ENCODE assay signal across 22 cellular contexts in the genomic region with DNA sequence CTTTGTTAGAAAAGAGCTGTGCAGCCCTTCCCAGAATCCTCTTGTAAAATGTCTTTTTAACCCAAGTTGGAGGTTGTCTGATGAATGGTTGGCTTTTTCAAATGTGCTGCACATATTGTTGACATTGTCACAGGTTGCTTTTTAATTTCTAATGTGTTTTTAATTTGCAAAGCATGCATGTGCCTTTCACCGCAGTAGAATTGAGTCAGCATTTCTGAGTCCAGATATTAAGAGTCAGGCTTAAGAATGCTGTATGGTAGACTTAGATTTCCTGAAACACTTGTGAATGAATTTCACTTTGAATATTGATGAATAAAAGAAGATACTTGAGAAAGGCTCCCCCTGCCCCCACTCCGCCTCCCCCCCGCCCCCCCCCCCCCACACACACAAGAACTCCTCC.
A peak's percentile ranks its signal among the peaks of the same experiment; 100 is the strongest.
DNase-seq lines count a peak whose midpoint lies in the region; ATAC-seq and TF ChIP-seq lines count a peak whose summit lies in the region.
"Had no signal": no experiment of that assay in that cellular context is flagged by ENCODE, and none has a peak within 500 bp of the region (broad histone marks: within the 10 kb centered on the region; RNA-seq: fewer than 3 reads in every experiment).

No MANE protein-coding gene starts in this region.

- H3K9me2 ChIP-seq in GM23248 (ENCODE audit: insufficient read depth) = no peaks in the 10 kb centered on the region
- no peaks in the 10 kb centered on the region for H3K9me2 ChIP-seq in MM.1S (replicated peaks; ENCODE audit: insufficient read depth, low read length)

- H4K8ac ChIP-seq in neuronal stem cell (ENCODE audit: low read depth, low read length) = no peak overlapping the region

- H3K79me1 ChIP-seq in neuronal stem cell (ENCODE audit: low read depth, low read length) = no peaks in the 10 kb centered on the region

- H4K20me1 ChIP-seq in GM23248 (ENCODE audit: insufficient read depth) = no peaks in the 10 kb centered on the region
- no peaks in the 10 kb centered on the region for H4K20me1 ChIP-seq in MM.1S (ENCODE audit: insufficient read depth, low read length)

- H2BK12ac ChIP-seq in neuronal stem cell (ENCODE audit: low read length) = no peak overlapping the region

- no peak overlapping the region for H4K91ac ChIP-seq in neuronal stem cell (ENCODE audit: low read depth, low read length, poor library complexity)

- H3K27ac ChIP-seq in GM23248 (no peak overlapping the region), MM.1S (ENCODE audit: low read length) (no peak overlapping the region), endodermal cell (ENCODE audit: low read depth, low read length) (peak overlapping the region; percentile 95), neuronal stem cell (replicated peaks; ENCODE audit: low read length) (peak overlapping the region; percentile 55), Peyer's patch (no peak overlapping the region)
- H3K27ac ChIP-seq: brain microvascular endothelial cell, ovary, PC-9, right lobe of liver had no signal

- no peak overlapping the region for H3K23ac ChIP-seq in neuronal stem cell (ENCODE audit: low read depth, low read length, poor library complexity)

- H3K4me1 Mint-ChIP-seq in endodermal cell (peaks cover 11% of the 10 kb centered on the region), chondrocyte (ENCODE audit: low read depth) (peaks cover 14% of the 10 kb centered on the region)
- H3K4me1 Mint-ChIP-seq: activated CD4-positive, alpha-beta T cell treated with anti-CD3 and anti-CD28 coated beads, Interleukin-2, amount 10 ng/mL, durations not matched to agents 24 days and 14 days; activated CD8-positive, alpha-beta memory T cell treated with anti-CD3 and anti-CD28 coated beads, Interleukin-2, amount 10 ng/mL, durations not matched to agents 7 days and 5 days; B cell had no signal

- H3K27ac Mint-ChIP-seq in endodermal cell = no peak overlapping the region
- H3K27ac Mint-ChIP-seq in chondrocyte (ENCODE audit: unreplicated experiment) = no peak overlapping the region
- H3K27ac Mint-ChIP-seq: activated CD4-positive, alpha-beta T cell treated with anti-CD3 and anti-CD28 coated beads, Interleukin-2, amount 10 ng/mL, durations not matched to agents 24 days and 14 days; activated CD8-positive, alpha-beta memory T cell treated with anti-CD3 and anti-CD28 coated beads, Interleukin-2, amount 10 ng/mL, durations not matched to agents 7 days and 5 days; activated naive CD8-positive, alpha-beta T cell; B cell had no signal

- no peak for TF ChIP-seq POLR2A in Peyer's patch (IDR thresholded peaks at IDR 0.05)

- TF ChIP-seq CTCF in MM.1S (IDR thresholded peaks at IDR 0.05; ENCODE audit: low read length) = no peak
- no peak for TF ChIP-seq CTCF in endodermal cell (conservative IDR thresholded peaks at IDR 0.05)
- no peak for TF ChIP-seq CTCF in chondrocyte (IDR thresholded peaks at IDR 0.05)
- no peak for TF ChIP-seq CTCF in Peyer's patch (IDR thresholded peaks at IDR 0.05)

- H3K9me3 ChIP-seq in GM23248 (ENCODE audit: low read depth) (no peaks in the 10 kb centered on the region), MM.1S (replicated peaks; ENCODE audit: insufficient read depth, low read length) (no peaks in the 10 kb centered on the region), endodermal cell (ENCODE audit: control insufficient read depth, low read length) (no peaks in the 10 kb centered on the region), neuronal stem cell (replicated peaks in 1 of 2; ENCODE audit: control insufficient read depth in 2 of 2, insufficient read depth in 1 of 2, low read depth in 1 of 2, low read length in 2 of 2) (no peaks in the 10 kb centered on the region), Peyer's patch (no peaks in the 10 kb centered on the region)
- H3K9me3 ChIP-seq: ovary, right lobe of liver had no signal

- no peak overlapping the region for H3K4me3 Mint-ChIP-seq in endodermal cell
- no peak overlapping the region for H3K4me3 Mint-ChIP-seq in chondrocyte (ENCODE audit: unreplicated experiment)
- H3K4me3 Mint-ChIP-seq: activated CD4-positive, alpha-beta T cell treated with anti-CD3 and anti-CD28 coated beads, Interleukin-2, amount 10 ng/mL, durations not matched to agents 24 days and 14 days; activated CD8-positive, alpha-beta memory T cell treated with anti-CD3 and anti-CD28 coated beads, Interleukin-2, amount 10 ng/mL, durations not matched to agents 7 days and 5 days; activated naive CD8-positive, alpha-beta T cell; B cell had no signal

- peaks cover 18% of the 10 kb centered on the region; the same call in 1 of the 2 replicates for H3F3A ChIP-seq in GM23248 (ENCODE audit: insufficient read depth)
- no peaks in the 10 kb centered on the region for H3F3A ChIP-seq in MM.1S (ENCODE audit: insufficient read depth, low read length)

- WGBS in GM23248 (ENCODE audit: low coverage in 1 of 2, low lambda C conversion rate in 2 of 2, missing lambda C conversion rate in 2 of 2), 2 experiments = 2 to 6% methylated on average over 3 of the region's 3 CpGs
- 75 to 87% methylated on average over 1 of the region's 3 CpGs for WGBS in endodermal cell (ENCODE audit: insufficient coverage in 1 of 2, insufficient read length in 1 of 2), 2 experiments
- WGBS in neuronal stem cell (ENCODE audit: extremely low coverage in 2 of 2, insufficient read length in 2 of 2, insufficient replicate concordance in 1 of 2), 2 donors = no CpG with 5 or more reads among the region's 3 CpGs

- no peak overlapping the region for H2BK120ac ChIP-seq in neuronal stem cell (ENCODE audit: low read depth, low read length)

- H3K36me3 Mint-ChIP-seq in endodermal cell (ENCODE audit: low read depth) (no peaks in the 10 kb centered on the region), chondrocyte (ENCODE audit: low read depth) (peaks cover 2% of the 10 kb centered on the region)
- H3K36me3 Mint-ChIP-seq: activated CD8-positive, alpha-beta memory T cell treated with anti-CD3 and anti-CD28 coated beads, Interleukin-2, amount 10 ng/mL, durations not matched to agents 7 days and 5 days; activated naive CD8-positive, alpha-beta T cell had no signal

- H2BK15ac ChIP-seq in neuronal stem cell (ENCODE audit: low read length) = no peak overlapping the region

- H3K4me1 ChIP-seq in GM23248 (ENCODE audit: insufficient read depth) = peaks cover 43% of the 10 kb centered on the region
- H3K4me1 ChIP-seq in MM.1S (ENCODE audit: low read length) = no peaks in the 10 kb centered on the region
- peaks cover 10% of the 10 kb centered on the region for H3K4me1 ChIP-seq in endodermal cell (ENCODE audit: control insufficient read depth, insufficient read depth, low read length)
- H3K4me1 ChIP-seq in neuronal stem cell (ENCODE audit: control insufficient read depth in 2 of 2, insufficient read depth in 1 of 2, low read depth in 1 of 2, low read length in 2 of 2) = peaks cover 9 to 29% of the 10 kb centered on the region in 2 donors
- H3K4me1 ChIP-seq in Peyer's patch = no peaks in the 10 kb centered on the region
- H3K4me1 ChIP-seq: right lobe of liver had no signal

- H3K27me3 Mint-ChIP-seq in endodermal cell (ENCODE audit: insufficient read depth) (peaks cover 19% of the 10 kb centered on the region), chondrocyte (ENCODE audit: low read depth) (no peaks in the 10 kb centered on the region)

- H2AFZ ChIP-seq in GM23248 = 0 out of 2 replicates have a peak overlapping the region, but pooled peaks have one; percentile 9
- H2AFZ ChIP-seq in MM.1S (ENCODE audit: low read length) = no peak overlapping the region
- H2AFZ ChIP-seq in neuronal stem cell (ENCODE audit: low read length) = no peak overlapping the region
- H2AFZ ChIP-seq: PC-9 had no signal

- H3K4me2 ChIP-seq in GM23248 (ENCODE audit: unreplicated experiment) (peak overlapping the region; percentile 7), MM.1S (ENCODE audit: low read depth, low read length) (no peak overlapping the region), neuronal stem cell (ENCODE audit: insufficient read depth, low read length, poor library complexity, severe bottlenecking) (no peak overlapping the region)
- H3K4me2 ChIP-seq: PC-9 had no signal

- H2AK5ac ChIP-seq in neuronal stem cell (ENCODE audit: low read depth, low read length) = no peak overlapping the region

- no peak for ATAC-seq in GM21825 (IDR thresholded peaks at IDR 0.05; ENCODE audit: unreplicated experiment)
- no peak for ATAC-seq in GM21723 (IDR thresholded peaks at IDR 0.05; ENCODE audit: unreplicated experiment)
- ATAC-seq: activated CD8-positive, alpha-beta memory T cell treated with anti-CD3 and anti-CD28 coated beads, Interleukin-2, amount 10 ng/mL, durations not matched to agents 7 days and 5 days; right lobe of liver had no signal

- no peaks in the 10 kb centered on the region for H3K9me3 Mint-ChIP-seq in endodermal cell
- H3K9me3 Mint-ChIP-seq in chondrocyte (ENCODE audit: low read depth) = no peaks in the 10 kb centered on the region
- H3K9me3 Mint-ChIP-seq: activated CD4-positive, alpha-beta T cell treated with anti-CD3 and anti-CD28 coated beads, Interleukin-2, amount 10 ng/mL, durations not matched to agents 24 days and 14 days had no signal

- H3K27me3 ChIP-seq in GM23248 (replicated peaks; ENCODE audit: insufficient read depth) (no peaks in the 10 kb centered on the region), MM.1S (replicated peaks; ENCODE audit: insufficient read depth, low read length) (no peaks in the 10 kb centered on the region), endodermal cell (ENCODE audit: control insufficient read depth, insufficient read depth, low read length, poor library complexity, severe bottlenecking) (peaks cover 3% of the 10 kb centered on the region), neuronal stem cell (ENCODE audit: control insufficient read depth in 3 of 3, insufficient read depth in 3 of 3, low read depth in 1 of 3, low read length in 3 of 3) (no peaks in the 10 kb centered on the region), Peyer's patch (no peaks in the 10 kb centered on the region)
- H3K27me3 ChIP-seq: brain microvascular endothelial cell, ovary, right lobe of liver had no signal

- H3K36me3 ChIP-seq in GM23248 (ENCODE audit: low read depth) = no peaks in the 10 kb centered on the region
- H3K36me3 ChIP-seq in MM.1S (replicated peaks; ENCODE audit: insufficient read depth, low read length) = no peaks in the 10 kb centered on the region
- no peaks in the 10 kb centered on the region for H3K36me3 ChIP-seq in endodermal cell (ENCODE audit: control insufficient read depth, insufficient read depth, low read length)
- peaks cover 0 to 3% of the 10 kb centered on the region in 2 donors for H3K36me3 ChIP-seq in neuronal stem cell (replicated peaks in 1 of 2; ENCODE audit: control insufficient read depth in 2 of 2, insufficient read depth in 2 of 2, low read length in 2 of 2)
- no peaks in the 10 kb centered on the region for H3K36me3 ChIP-seq in Peyer's patch
- H3K36me3 ChIP-seq: brain microvascular endothelial cell, ovary, right lobe of liver had no signal

- in situ Hi-C loops in GM23248 (cut with MboI) = loop anchor here (25.0 kb wide), 1 partner anchor 149 kb away; no protein-coding TSS in a partner anchor

- H3K79me2 ChIP-seq in GM23248 (ENCODE audit: insufficient read depth) (no peaks in the 10 kb centered on the region), MM.1S (ENCODE audit: low read length) (no peaks in the 10 kb centered on the region)

- H3K9ac ChIP-seq in GM23248 (no peak overlapping the region), MM.1S (ENCODE audit: low read length) (no peak overlapping the region), endodermal cell (ENCODE audit: extremely low read depth, low read length, poor library complexity, severe bottlenecking) (no peak overlapping the region), neuronal stem cell (ENCODE audit: low read depth, low read length, poor library complexity) (no peak overlapping the region)

- H3K4ac ChIP-seq in neuronal stem cell (ENCODE audit: low read length) = no peak overlapping the region

- H2BK5ac ChIP-seq in neuronal stem cell (ENCODE audit: low read length) = no peak overlapping the region

- H3K4me3 ChIP-seq in GM23248 (no peak overlapping the region), MM.1S (ENCODE audit: low read length) (no peak overlapping the region), endodermal cell (ENCODE audit: low read length) (no peak overlapping the region), neuronal stem cell (ENCODE audit: low read length in 2 of 2) (peak overlapping the region in 1 of 2 donors; percentile 46), Peyer's patch (no peak overlapping the region)
- H3K4me3 ChIP-seq: ovary, PC-9, right lobe of liver had no signal

- H3K18ac ChIP-seq in neuronal stem cell (ENCODE audit: low read length) = no peak overlapping the region

- DNase-seq in GM23248 (peak; percentile 60), MM.1S (peak; percentile 16), endodermal cell (no peak), neuronal stem cell (ENCODE audit: low spot score) (no peak), chondrocyte (ENCODE audit: low spot score) (no peak), Peyer's patch (no peak)
- DNase-seq: activated CD4-positive, alpha-beta T cell treated with anti-CD3 and anti-CD28 coated beads, Interleukin-2, amount 10 ng/mL, durations not matched to agents 24 days and 14 days; activated CD8-positive, alpha-beta memory T cell treated with anti-CD3 and anti-CD28 coated beads, Interleukin-2, amount 10 ng/mL, durations not matched to agents 7 days and 5 days; brain microvascular endothelial cell; cortex of kidney; hippocampal formation; Karpas-422; NCI-H1092 treated with DMSO at 0.1 percent for 48 hours; NCI-H2171; NCI-H526 treated with DMSO at 0.1 percent for 48 hours; ovary; PC-9; right lobe of liver had no signal

- no peak overlapping the region for H3K14ac ChIP-seq in neuronal stem cell (ENCODE audit: low read length)

Comparison
In these comparisons a context has a peak if more than half of its experiments do, and no peak if none do; other contexts are left out.
1. DNase-seq: peak in GM23248 (single experiment) and MM.1S (single experiment); none in endodermal cell (single experiment), neuronal stem cell (single experiment), chondrocyte (single experiment) and Peyer's patch (0 of 3).
2. H3K27ac ChIP-seq: peak in endodermal cell (single experiment) and neuronal stem cell (single experiment); none in GM23248 (single experiment), MM.1S (single experiment) and Peyer's patch (0 of 4).